In the genomic region with DNA sequence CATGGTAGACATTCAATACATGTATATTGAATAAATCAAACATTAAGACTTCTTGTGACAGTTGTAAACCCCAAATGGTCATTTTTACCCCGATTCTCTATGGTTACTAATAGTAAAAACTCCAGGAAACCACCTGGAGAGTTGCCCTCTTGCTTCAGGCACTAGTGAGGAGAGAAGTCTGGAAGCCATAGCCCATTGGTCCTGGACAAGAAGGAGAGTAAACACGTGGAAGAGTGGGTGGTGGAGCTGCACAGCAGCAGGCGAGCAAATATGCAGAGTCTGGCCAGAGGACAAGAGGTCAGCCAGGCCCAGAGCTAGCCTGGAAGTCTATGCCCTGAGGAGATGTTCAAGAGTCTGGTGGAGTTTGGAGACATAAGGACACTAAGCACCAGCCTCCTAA, we compare ENCODE assay signal across 13 cellular contexts. TPM values are rescaled to one million over a fixed set of nuclear protein-coding genes. Genes with fewer than 3 reads are reported as not detected.
DNase-seq lines count a peak whose midpoint lies in the region; ATAC-seq and TF ChIP-seq lines count a peak whose summit lies in the region.
"Had no signal": no experiment of that assay in that cellular context is flagged by ENCODE, and none has a peak within 500 bp of the region (broad histone marks: within the 10 kb centered on the region; RNA-seq: fewer than 3 reads in every experiment).

No MANE protein-coding gene starts in this region.

- H3K4me3 ChIP-seq in lung: no peak overlapping the region
- H3K4me3 ChIP-seq in uterus: no peak overlapping the region
- H3K4me3 ChIP-seq: hepatocyte, SJSA1 had no signal

- H3K27ac ChIP-seq in lung (ENCODE audit: low read depth in 1 of 2, low read length in 1 of 2) (peak overlapping the region in 1 of 2 donors; percentile 37), uterus (peak overlapping the region; percentile 55 to 73)
- H3K27ac ChIP-seq: hepatocyte, SJSA1 had no signal

- H3K27me3 ChIP-seq in lung (ENCODE audit: control insufficient read depth, insufficient read depth) (no peaks in the 10 kb centered on the region), uterus (no peaks in the 10 kb centered on the region)
- H3K27me3 ChIP-seq: hepatocyte, SJSA1 had no signal

- TF ChIP-seq CTCF in lung (IDR thresholded peaks at IDR 0.05; ENCODE audit: control extremely low read depth, extremely low read depth) (no peak), uterus (IDR thresholded peaks at IDR 0.05) (no peak)

- WGBS in lung, 2 donors: 38 to 63% methylated on average over 3 of the region's 3 CpGs

- DNase-seq in dedifferentiated amniotic fluid mesenchymal stem cell (ENCODE audit: extremely low spot score) (peak; percentile 68), lung (ENCODE audit: low spot score) (peak; percentile 45), uterus (peak; percentile 66 to 67), ecto neural progenitor cell (ENCODE audit: low spot score) (no peak), NCI-H1092 treated with DMSO at 0.1 percent for 48 hours (lab: John Stamatoyannopoulos, UW) (no peak), middle frontal gyrus (ENCODE audit: extremely low spot score, low spot score) (no peak)
- DNase-seq: cerebellar nuclear complex; DMS79; naive B cell; stimulated activated naive CD4-positive, alpha-beta T cell treated with Interleukin-2 at 50 U/mL for 16 hours had no signal

- TF ChIP-seq POLR2A in uterus (IDR thresholded peaks at IDR 0.05): no peak

- peaks cover 7 to 19% of the 10 kb centered on the region in 2 donors for H3K4me1 ChIP-seq in lung (ENCODE audit: control insufficient read depth in 2 of 2, insufficient read depth in 2 of 2, low read length in 2 of 2)
- H3K4me1 ChIP-seq in uterus: peaks cover 18% of the 10 kb centered on the region in 2 donors
- H3K4me1 ChIP-seq: SJSA1 had no signal

- TF ChIP-seq RAD21 in Ishikawa (IDR thresholded peaks at IDR 0.05; ENCODE audit: low read depth): no peak

- H3K9me3 ChIP-seq in lung (ENCODE audit: control insufficient read depth in 2 of 2, insufficient read depth in 1 of 2, low read length in 1 of 2): no peaks in the 10 kb centered on the region
- H3K9me3 ChIP-seq in uterus: no peaks in the 10 kb centered on the region
- H3K9me3 ChIP-seq: SJSA1 had no signal

- peaks cover 0 to 5% of the 10 kb centered on the region in 2 donors for H3K36me3 ChIP-seq in lung (ENCODE audit: control insufficient read depth in 2 of 2, insufficient read depth in 2 of 2, low read length in 2 of 2)
- no peaks in the 10 kb centered on the region for H3K36me3 ChIP-seq in uterus
- H3K36me3 ChIP-seq: SJSA1 had no signal

- intact Hi-C loops in uterus (cut with DNase I; ENCODE audit: low total_unique reads): no loop called here

- ATAC-seq in lung (ENCODE audit: insufficient read depth, low FRiP score): peak; percentile 71

- TF ChIP-seq EP300 in Ishikawa (IDR thresholded peaks at IDR 0.05; ENCODE audit: borderline replicate concordance): no peak

TF ChIP-seq in Ishikawa, 13 proteins besides CTCF, POLR2A, EP300 and RAD21:
- no peak for TF ChIP-seq CEBPB (IDR thresholded peaks at IDR 0.05)
- no peak for TF ChIP-seq TEAD4 (IDR thresholded peaks at IDR 0.05)
- TF ChIP-seq, protein P1, sequence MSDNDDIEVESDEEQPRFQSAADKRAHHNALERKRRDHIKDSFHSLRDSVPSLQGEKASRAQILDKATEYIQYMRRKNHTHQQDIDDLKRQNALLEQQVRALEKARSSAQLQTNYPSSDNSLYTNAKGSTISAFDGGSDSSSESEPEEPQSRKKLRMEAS (IDR thresholded peaks at IDR 0.05): 0 out of 2 replicates have a peak, but pooled peaks have one; percentile 28
- no peak for TF ChIP-seq TAF1 (IDR thresholded peaks at IDR 0.05; ENCODE audit: low read depth)
- TF ChIP-seq, protein P2, sequence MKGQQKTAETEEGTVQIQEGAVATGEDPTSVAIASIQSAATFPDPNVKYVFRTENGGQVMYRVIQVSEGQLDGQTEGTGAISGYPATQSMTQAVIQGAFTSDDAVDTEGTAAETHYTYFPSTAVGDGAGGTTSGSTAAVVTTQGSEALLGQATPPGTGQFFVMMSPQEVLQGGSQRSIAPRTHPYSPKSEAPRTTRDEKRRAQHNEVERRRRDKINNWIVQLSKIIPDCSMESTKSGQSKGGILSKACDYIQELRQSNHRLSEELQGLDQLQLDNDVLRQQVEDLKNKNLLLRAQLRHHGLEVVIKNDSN (IDR thresholded peaks at IDR 0.05): no peak
- TF ChIP-seq FOXM1 (IDR thresholded peaks at IDR 0.05; ENCODE audit: borderline replicate concordance, low read depth): no peak

RNA-seq across cellular contexts. Expression of a gene that starts 17.7 kb away (rescaled TPM):
- 10 to 100 TPM; 14.9 to 39.9 TPM for total RNA-seq in lung
- 1 to 10 TPM; 6.0 to 8.2 TPM for polyA plus RNA-seq in lung
- total RNA-seq in uterus: 100 to 1,000 TPM in 1 of 4 donors, 10 to 100 TPM in 3; 26.8 to 125 (median 73.6) TPM

RNA-seq across cellular contexts. Expression of a gene that starts 18.6 kb away (rescaled TPM):
- 100 to 1,000 TPM; 124 to 150 TPM for total RNA-seq in lung
- 100 to 1,000 TPM in 1 of 2 donors, 10 to 100 TPM in 1; 57.6 to 169 TPM for polyA plus RNA-seq in lung
- total RNA-seq in uterus: 10 to 100 TPM; 27.1 to 74.9 (median 40.7) TPM

RNA-seq across cellular contexts. Expression of a gene that starts 25.9 kb away (rescaled TPM):
- total RNA-seq in lung (100 to 1,000 TPM in 1 of 2 donors, 10 to 100 TPM in 1; 23.9 to 149 TPM), uterus (100 to 1,000 TPM in 2 of 4 donors, 10 to 100 TPM in 2; 11.5 to 137 (median 67.1) TPM)
- polyA plus RNA-seq in lung: 100 to 1,000 TPM; 108 to 126 TPM

RNA-seq across cellular contexts. Expression of a gene that starts 34.3 kb away (rescaled TPM):
- total RNA-seq in lung: 100 to 1,000 TPM; 134 to 147 TPM
- 100 to 1,000 TPM in 1 of 2 donors, 10 to 100 TPM in 1; 91.1 to 138 TPM for polyA plus RNA-seq in lung
- 100 to 1,000 TPM; 205 to 336 (median 279) TPM for total RNA-seq in uterus

RNA-seq across cellular contexts. Expression of a gene that starts 34.5 kb away (rescaled TPM):
- total RNA-seq in lung: 10 to 100 TPM; 15.0 to 19.1 TPM
- 10 to 100 TPM; 16.2 to 17.4 TPM for polyA plus RNA-seq in lung
- total RNA-seq in uterus: 10 to 100 TPM; 12.6 to 41.2 (median 26.9) TPM

Comparison
In these comparisons a context has a peak if more than half of its experiments do, and no peak if none do; other contexts are left out.
1. DNase-seq: peak in dedifferentiated amniotic fluid mesenchymal stem cell (single experiment), lung (single experiment) and uterus (2 of 2); none in ecto neural progenitor cell (single experiment), NCI-H1092 treated with DMSO at 0.1 percent for 48 hours (single experiment) and middle frontal gyrus (single experiment).